ENCODE assay signal across 1 cellular context in the genomic region with DNA sequence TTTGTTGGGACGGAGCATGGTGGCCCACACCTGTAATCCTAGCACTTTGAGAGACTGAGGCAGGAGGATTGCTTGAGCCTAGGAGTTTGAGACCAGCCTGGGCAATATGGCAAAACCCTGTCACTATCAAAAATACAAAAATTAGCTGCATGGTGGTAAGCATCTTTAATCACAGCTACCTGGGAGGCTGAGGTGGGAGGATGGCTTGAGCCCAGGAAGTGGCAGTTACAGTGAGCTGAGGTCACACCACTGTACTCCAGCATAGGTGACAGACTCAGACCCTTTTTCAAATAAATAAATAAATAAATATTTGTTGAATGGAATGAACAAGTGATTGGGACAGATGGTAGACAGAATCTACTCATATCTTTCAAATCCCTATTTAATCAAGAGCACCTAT.
TF ChIP-seq lines count a peak whose summit lies in the region.

No MANE protein-coding gene starts in this region.

TF ChIP-seq in GM12878, 131 proteins besides CTCF, POLR2A, EP300 and RAD21:
- TF ChIP-seq DPF2 (IDR thresholded peaks at IDR 0.05) (no peak), TAF1 (IDR thresholded peaks at IDR 0.05; ENCODE audit: borderline replicate concordance, low read depth, low read length) (no peak), CEBPB (IDR thresholded peaks at IDR 0.05; ENCODE audit: borderline replicate concordance in 1 of 2, low read depth in 2 of 2, low read length in 2 of 2) (no peak), CREM (IDR thresholded peaks at IDR 0.05; ENCODE audit: low read depth) (no peak), PML (IDR thresholded peaks at IDR 0.05; ENCODE audit: low read length) (no peak), LARP7 (IDR thresholded peaks at IDR 0.05) (no peak), YY1 (IDR thresholded peaks at IDR 0.05; ENCODE audit: low read depth, low read length) (no peak), GABPA (IDR thresholded peaks at IDR 0.05; ENCODE audit: low read depth) (no peak), ASH2L (IDR thresholded peaks at IDR 0.05; ENCODE audit: borderline replicate concordance, low read depth) (no peak), KDM1A (IDR thresholded peaks at IDR 0.05; ENCODE audit: borderline replicate concordance) (no peak), NRF1 (conservative IDR thresholded peaks at IDR 0.05; ENCODE audit: low read depth, low read length) (no peak)
- TF ChIP-seq, protein P1, sequence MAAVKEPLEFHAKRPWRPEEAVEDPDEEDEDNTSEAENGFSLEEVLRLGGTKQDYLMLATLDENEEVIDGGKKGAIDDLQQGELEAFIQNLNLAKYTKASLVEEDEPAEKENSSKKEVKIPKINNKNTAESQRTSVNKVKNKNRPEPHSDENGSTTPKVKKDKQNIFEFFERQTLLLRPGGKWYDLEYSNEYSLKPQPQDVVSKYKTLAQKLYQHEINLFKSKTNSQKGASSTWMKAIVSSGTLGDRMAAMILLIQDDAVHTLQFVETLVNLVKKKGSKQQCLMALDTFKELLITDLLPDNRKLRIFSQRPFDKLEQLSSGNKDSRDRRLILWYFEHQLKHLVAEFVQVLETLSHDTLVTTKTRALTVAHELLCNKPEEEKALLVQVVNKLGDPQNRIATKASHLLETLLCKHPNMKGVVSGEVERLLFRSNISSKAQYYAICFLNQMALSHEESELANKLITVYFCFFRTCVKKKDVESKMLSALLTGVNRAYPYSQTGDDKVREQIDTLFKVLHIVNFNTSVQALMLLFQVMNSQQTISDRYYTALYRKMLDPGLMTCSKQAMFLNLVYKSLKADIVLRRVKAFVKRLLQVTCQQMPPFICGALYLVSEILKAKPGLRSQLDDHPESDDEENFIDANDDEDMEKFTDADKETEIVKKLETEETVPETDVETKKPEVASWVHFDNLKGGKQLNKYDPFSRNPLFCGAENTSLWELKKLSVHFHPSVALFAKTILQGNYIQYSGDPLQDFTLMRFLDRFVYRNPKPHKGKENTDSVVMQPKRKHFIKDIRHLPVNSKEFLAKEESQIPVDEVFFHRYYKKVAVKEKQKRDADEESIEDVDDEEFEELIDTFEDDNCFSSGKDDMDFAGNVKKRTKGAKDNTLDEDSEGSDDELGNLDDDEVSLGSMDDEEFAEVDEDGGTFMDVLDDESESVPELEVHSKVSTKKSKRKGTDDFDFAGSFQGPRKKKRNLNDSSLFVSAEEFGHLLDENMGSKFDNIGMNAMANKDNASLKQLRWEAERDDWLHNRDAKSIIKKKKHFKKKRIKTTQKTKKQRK (IDR thresholded peaks at IDR 0.05; ENCODE audit: low read depth, low read length), result no peak
- TF ChIP-seq, protein P2, sequence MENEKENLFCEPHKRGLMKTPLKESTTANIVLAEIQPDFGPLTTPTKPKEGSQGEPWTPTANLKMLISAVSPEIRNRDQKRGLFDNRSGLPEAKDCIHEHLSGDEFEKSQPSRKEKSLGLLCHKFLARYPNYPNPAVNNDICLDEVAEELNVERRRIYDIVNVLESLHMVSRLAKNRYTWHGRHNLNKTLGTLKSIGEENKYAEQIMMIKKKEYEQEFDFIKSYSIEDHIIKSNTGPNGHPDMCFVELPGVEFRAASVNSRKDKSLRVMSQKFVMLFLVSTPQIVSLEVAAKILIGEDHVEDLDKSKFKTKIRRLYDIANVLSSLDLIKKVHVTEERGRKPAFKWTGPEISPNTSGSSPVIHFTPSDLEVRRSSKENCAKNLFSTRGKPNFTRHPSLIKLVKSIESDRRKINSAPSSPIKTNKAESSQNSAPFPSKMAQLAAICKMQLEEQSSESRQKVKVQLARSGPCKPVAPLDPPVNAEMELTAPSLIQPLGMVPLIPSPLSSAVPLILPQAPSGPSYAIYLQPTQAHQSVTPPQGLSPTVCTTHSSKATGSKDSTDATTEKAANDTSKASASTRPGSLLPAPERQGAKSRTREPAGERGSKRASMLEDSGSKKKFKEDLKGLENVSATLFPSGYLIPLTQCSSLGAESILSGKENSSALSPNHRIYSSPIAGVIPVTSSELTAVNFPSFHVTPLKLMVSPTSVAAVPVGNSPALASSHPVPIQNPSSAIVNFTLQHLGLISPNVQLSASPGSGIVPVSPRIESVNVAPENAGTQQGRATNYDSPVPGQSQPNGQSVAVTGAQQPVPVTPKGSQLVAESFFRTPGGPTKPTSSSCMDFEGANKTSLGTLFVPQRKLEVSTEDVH (IDR thresholded peaks at IDR 0.05; ENCODE audit: low read depth, partially characterized antibody), result no peak
- TF ChIP-seq, protein P3, sequence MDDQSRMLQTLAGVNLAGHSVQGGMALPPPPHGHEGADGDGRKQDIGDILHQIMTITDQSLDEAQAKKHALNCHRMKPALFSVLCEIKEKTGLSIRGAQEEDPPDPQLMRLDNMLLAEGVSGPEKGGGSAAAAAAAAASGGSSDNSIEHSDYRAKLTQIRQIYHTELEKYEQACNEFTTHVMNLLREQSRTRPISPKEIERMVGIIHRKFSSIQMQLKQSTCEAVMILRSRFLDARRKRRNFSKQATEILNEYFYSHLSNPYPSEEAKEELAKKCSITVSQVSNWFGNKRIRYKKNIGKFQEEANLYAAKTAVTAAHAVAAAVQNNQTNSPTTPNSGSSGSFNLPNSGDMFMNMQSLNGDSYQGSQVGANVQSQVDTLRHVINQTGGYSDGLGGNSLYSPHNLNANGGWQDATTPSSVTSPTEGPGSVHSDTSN (IDR thresholded peaks at IDR 0.05; ENCODE audit: insufficient replicate concordance, low read depth, low read length), result no peak
- TF ChIP-seq, protein P4, sequence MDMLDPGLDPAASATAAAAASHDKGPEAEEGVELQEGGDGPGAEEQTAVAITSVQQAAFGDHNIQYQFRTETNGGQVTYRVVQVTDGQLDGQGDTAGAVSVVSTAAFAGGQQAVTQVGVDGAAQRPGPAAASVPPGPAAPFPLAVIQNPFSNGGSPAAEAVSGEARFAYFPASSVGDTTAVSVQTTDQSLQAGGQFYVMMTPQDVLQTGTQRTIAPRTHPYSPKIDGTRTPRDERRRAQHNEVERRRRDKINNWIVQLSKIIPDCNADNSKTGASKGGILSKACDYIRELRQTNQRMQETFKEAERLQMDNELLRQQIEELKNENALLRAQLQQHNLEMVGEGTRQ (IDR thresholded peaks at IDR 0.05; ENCODE audit: borderline replicate concordance, low read depth, low read length), result no peak
- TF ChIP-seq, protein P5, sequence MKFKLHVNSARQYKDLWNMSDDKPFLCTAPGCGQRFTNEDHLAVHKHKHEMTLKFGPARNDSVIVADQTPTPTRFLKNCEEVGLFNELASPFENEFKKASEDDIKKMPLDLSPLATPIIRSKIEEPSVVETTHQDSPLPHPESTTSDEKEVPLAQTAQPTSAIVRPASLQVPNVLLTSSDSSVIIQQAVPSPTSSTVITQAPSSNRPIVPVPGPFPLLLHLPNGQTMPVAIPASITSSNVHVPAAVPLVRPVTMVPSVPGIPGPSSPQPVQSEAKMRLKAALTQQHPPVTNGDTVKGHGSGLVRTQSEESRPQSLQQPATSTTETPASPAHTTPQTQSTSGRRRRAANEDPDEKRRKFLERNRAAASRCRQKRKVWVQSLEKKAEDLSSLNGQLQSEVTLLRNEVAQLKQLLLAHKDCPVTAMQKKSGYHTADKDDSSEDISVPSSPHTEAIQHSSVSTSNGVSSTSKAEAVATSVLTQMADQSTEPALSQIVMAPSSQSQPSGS (IDR thresholded peaks at IDR 0.05; ENCODE audit: low read length), result no peak
